20 cellular contexts compared by ENCODE assay signal in the genomic region with DNA sequence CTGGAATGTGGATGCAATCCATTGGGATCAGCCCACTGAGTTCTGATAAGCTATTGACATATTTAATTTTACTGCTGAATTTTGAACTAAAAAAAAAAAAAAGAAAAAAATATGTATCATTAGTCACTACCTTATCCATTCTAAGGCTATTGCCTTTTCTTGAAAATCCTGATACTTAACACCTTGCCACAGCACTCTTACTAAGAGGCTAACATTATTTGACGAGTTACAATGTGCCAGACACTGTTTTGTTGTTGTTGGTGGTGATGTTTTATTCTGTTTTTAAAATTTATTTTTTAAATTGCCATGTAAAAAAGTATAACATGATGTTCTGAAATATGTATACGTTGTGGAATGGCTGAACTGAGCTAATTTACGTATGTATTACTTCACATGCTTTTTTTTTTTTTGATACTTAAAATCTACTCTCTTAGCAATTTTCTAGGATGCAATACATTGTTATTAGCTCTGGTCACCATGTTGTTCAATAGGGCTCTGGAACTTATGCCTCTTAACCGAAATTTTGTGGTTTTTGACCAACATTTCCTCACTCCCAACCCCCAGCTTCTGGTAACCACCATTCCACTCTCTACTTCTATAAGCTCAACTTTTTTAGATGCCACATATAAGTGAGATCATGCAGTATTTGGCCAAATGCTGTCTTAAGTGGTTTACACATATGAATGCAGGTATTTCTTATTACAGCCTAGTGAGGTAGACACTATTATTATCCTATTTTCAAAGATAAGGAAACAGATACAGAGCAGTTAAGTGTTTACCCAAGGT.
DNase-seq lines count a peak whose midpoint lies in the region; ATAC-seq and TF ChIP-seq lines count a peak whose summit lies in the region.
"Had no signal": no experiment of that assay in that cellular context is flagged by ENCODE, and none has a peak within 500 bp of the region (broad histone marks: within the 10 kb centered on the region; RNA-seq: fewer than 3 reads in every experiment).

No MANE protein-coding gene starts in this region.

- no peak overlapping the region for H3K27ac Mint-ChIP-seq in naive thymus-derived CD4-positive, alpha-beta T cell
- H3K27ac Mint-ChIP-seq: activated T-cell treated with anti-CD3 and anti-CD28 coated beads, Interleukin-2, amount 50 U/mL, for 72 hours had no signal

- H3K9me3 Mint-ChIP-seq in naive thymus-derived CD4-positive, alpha-beta T cell: peaks cover 0 to 2% (median 0%) of the 10 kb centered on the region in 11 donors
- H3K9me3 Mint-ChIP-seq: activated T-cell treated with anti-CD3 and anti-CD28 coated beads, Interleukin-2, amount 50 U/mL, for 72 hours; central memory CD8-positive, alpha-beta T cell had no signal

- DNase-seq in M059J (ENCODE audit: low read depth) (peak; percentile 10), SIG-M5 treated with dmso at 0.1 percent for 504 hours (lab: John Stamatoyannopoulos, UW; ENCODE audit: unreplicated experiment) (peak; percentile 79), erythroblast (lab: John Stamatoyannopoulos, UW) (peak; percentile 7 to 19), NCI-H1694 (lab: John Stamatoyannopoulos, UW) (no peak)
- DNase-seq in naive thymus-derived CD4-positive, alpha-beta T cell: no peak
- DNase-seq: activated CD4-positive, alpha-beta T cell treated with anti-CD3 and anti-CD28 coated beads, Interleukin-2, amount 50 U/mL, for 1 hour; activated T-cell treated with anti-CD3 and anti-CD28 coated beads, Interleukin-2, amount 50 U/mL, for 72 hours; effector CD8-positive, alpha-beta T cell; HCEC 1CT; left cardiac atrium; midbrain; NCI-H1417; SJCRH30; stimulated activated CD4-positive, alpha-beta T cell treated with anti-CD3 and anti-CD28 coated beads, Interleukin-4, amount 100 ng/mL, for 4 hours; T1000; tibial artery had no signal

- no peak for TF ChIP-seq POLR2A in erythroblast (IDR thresholded peaks at IDR 0.05; ENCODE audit: low read length)

- ATAC-seq in GM18868 (IDR thresholded peaks at IDR 0.05; ENCODE audit: unreplicated experiment) (peak; percentile 44), GM21619 (IDR thresholded peaks at IDR 0.05; ENCODE audit: unreplicated experiment) (no peak), GM19452 (IDR thresholded peaks at IDR 0.05; ENCODE audit: unreplicated experiment) (no peak)
- no peak for ATAC-seq in naive thymus-derived CD4-positive, alpha-beta T cell
- ATAC-seq: activated T-cell treated with anti-CD3 and anti-CD28 coated beads, Interleukin-2, amount 50 U/mL, for 72 hours; left cardiac atrium had no signal

- intact Hi-C loops in naive thymus-derived CD4-positive, alpha-beta T cell (cut with micrococcal nuclease): no loop called here

- CTCF ChIA-PET in naive thymus-derived CD4-positive, alpha-beta T cell (lab: Charles Lee): no interaction called here

- H3K4me1 Mint-ChIP-seq in naive thymus-derived CD4-positive, alpha-beta T cell: peaks cover 0 to 13% (median 0%) of the 10 kb centered on the region in 7 donors

- POLR2A ChIA-PET in naive thymus-derived CD4-positive, alpha-beta T cell (lab: Charles Lee): no interaction called here

- no peaks in the 10 kb centered on the region for H3K9me3 ChIP-seq in naive thymus-derived CD4-positive, alpha-beta T cell (ENCODE audit: control insufficient read depth in 2 of 3, low read length in 3 of 3)
- H3K9me3 ChIP-seq: SJCRH30, tibial artery had no signal

- H3K27ac ChIP-seq in naive thymus-derived CD4-positive, alpha-beta T cell (ENCODE audit: low read depth, low read length): no peak overlapping the region
- H3K27ac ChIP-seq: SJCRH30, tibial artery had no signal

- no peak overlapping the region for H3K4me3 ChIP-seq in naive thymus-derived CD4-positive, alpha-beta T cell (ENCODE audit: low read length)
- H3K4me3 ChIP-seq: SJCRH30, tibial artery had no signal

- no peaks in the 10 kb centered on the region for H3K27me3 ChIP-seq in naive thymus-derived CD4-positive, alpha-beta T cell (ENCODE audit: control insufficient read depth in 2 of 2, insufficient read depth in 2 of 2, low read length in 2 of 2)
- H3K27me3 ChIP-seq: SJCRH30, tibial artery had no signal

- H3K27me3 Mint-ChIP-seq in naive thymus-derived CD4-positive, alpha-beta T cell: peaks cover 0 to 19% (median 16%) of the 10 kb centered on the region in 5 donors
- H3K27me3 Mint-ChIP-seq: central memory CD8-positive, alpha-beta T cell had no signal

- H3K4me1 ChIP-seq in naive thymus-derived CD4-positive, alpha-beta T cell (ENCODE audit: control insufficient read depth in 2 of 2, insufficient read depth in 2 of 2, low read length in 2 of 2): no peaks in the 10 kb centered on the region
- H3K4me1 ChIP-seq: SJCRH30 had no signal

- no peaks in the 10 kb centered on the region for H3K36me3 ChIP-seq in naive thymus-derived CD4-positive, alpha-beta T cell (ENCODE audit: control insufficient read depth in 2 of 3, insufficient read depth in 3 of 3, low read length in 3 of 3)

- no peak overlapping the region for H3K4me3 Mint-ChIP-seq in naive thymus-derived CD4-positive, alpha-beta T cell
- H3K4me3 Mint-ChIP-seq: activated T-cell treated with anti-CD3 and anti-CD28 coated beads, Interleukin-2, amount 50 U/mL, for 72 hours; central memory CD8-positive, alpha-beta T cell had no signal

- no peaks in the 10 kb centered on the region for H3K36me3 Mint-ChIP-seq in naive thymus-derived CD4-positive, alpha-beta T cell

Comparison
In these comparisons a context has a peak if more than half of its experiments do, and no peak if none do; other contexts are left out.
1. DNase-seq: peak in M059J (single experiment), SIG-M5 treated with dmso at 0.1 percent for 504 hours (single experiment) and erythroblast (2 of 2); none in naive thymus-derived CD4-positive, alpha-beta T cell (0 of 9) and NCI-H1694 (single experiment).